15 cellular contexts compared by ENCODE assay signal in genomic region chr2:234911271-234911670, GRCh38.
A peak's percentile ranks its signal among the peaks of the same experiment; 100 is the strongest.
DNase-seq lines count a peak whose midpoint lies in the region; ATAC-seq and TF ChIP-seq lines count a peak whose summit lies in the region.
"Had no signal": no experiment of that assay in that cellular context is flagged by ENCODE, and none has a peak within 500 bp of the region (broad histone marks: within the 10 kb centered on the region; RNA-seq: fewer than 3 reads in every experiment).

No MANE protein-coding gene starts in this region.

- no peak for ATAC-seq in HG02678 (IDR thresholded peaks at IDR 0.05; ENCODE audit: unreplicated experiment)
- no peak for ATAC-seq in activated CD4-positive, CD25-positive, alpha-beta regulatory T cell treated with anti-CD3 and anti-CD28 coated beads, Interleukin-2, amount 50 U/mL, for 24 hours
- ATAC-seq: activated T-cell treated with anti-CD3 and anti-CD28 coated beads, Interleukin-2, amount 50 U/mL, for 4 hours; HepG2 had no signal

- POLR2A ChIA-PET in HEK293T (lab: Yijun Ruan, JAX), result no interaction called here

- DNase-seq in ACHN (peak; percentile 33), HPDE6-E6E7 (ENCODE audit: extremely low spot score) (peak; percentile 60), amniotic stem cell (lab: John Stamatoyannopoulos, UW) (peak; percentile 9), foreskin fibroblast (peak; percentile 70 to 88), KG1 (lab: John Stamatoyannopoulos, UW) (no peak), HEK293T (ENCODE audit: extremely low spot score) (no peak)
- DNase-seq: activated T-cell treated with anti-CD3 and anti-CD28 coated beads, Interleukin-2, amount 50 U/mL, for 4 hours; DND-41; glutamatergic neuron; NCI-H1694 treated with DMSO at 0.1 percent for 48 hours; stimulated activated CD4-positive, alpha-beta T cell treated with anti-CD3 and anti-CD28 coated beads, Interleukin-4, amount 100 ng/mL, for 24 hours had no signal

- CTCF ChIA-PET in HEK293T (lab: Yijun Ruan, JAX), result no interaction called here

- TF ChIP-seq CTCF in foreskin fibroblast (IDR thresholded peaks at IDR 0.05; ENCODE audit: low read depth, low read length), result no peak

- in situ Hi-C loops in ACHN (cut with HindIII; ENCODE audit: low pct_ligation_motif_present, low pct_unique_long_range_greater_than_20kb, low sequenced_read_pairs), result no loop called here

- H3K4me3 ChIP-seq in foreskin fibroblast (ENCODE audit: low read depth in 1 of 2, low read length in 2 of 2), result no peak overlapping the region
- H3K4me3 ChIP-seq: lung had no signal

TF ChIP-seq in HEK293T, 16 proteins besides CTCF, POLR2A, EP300 and RAD21:
- TF ChIP-seq ZNF384 (IDR thresholded peaks at IDR 0.05) (no peak), FOXK2 (IDR thresholded peaks at IDR 0.05) (no peak), SP1 (IDR thresholded peaks at IDR 0.05) (no peak), ARNT (IDR thresholded peaks at IDR 0.05) (no peak), FOXA1 (IDR thresholded peaks at IDR 0.05) (no peak), BHLHE40 (IDR thresholded peaks at IDR 0.05; ENCODE audit: borderline replicate concordance) (no peak), PKNOX1 (IDR thresholded peaks at IDR 0.05) (no peak), L3MBTL2 (conservative IDR thresholded peaks at IDR 0.05) (no peak), SUZ12 (IDR thresholded peaks at IDR 0.05) (no peak), TARDBP (IDR thresholded peaks at IDR 0.05) (no peak), ELF4 (IDR thresholded peaks at IDR 0.05) (no peak), FOXM1 (IDR thresholded peaks at IDR 0.05; ENCODE audit: borderline replicate concordance) (no peak), HDGF (IDR thresholded peaks at IDR 0.05; ENCODE audit: borderline replicate concordance) (no peak), NFRKB (IDR thresholded peaks at IDR 0.05) (no peak), CTBP1 (IDR thresholded peaks at IDR 0.05; ENCODE audit: borderline replicate concordance) (no peak), LEF1 (IDR thresholded peaks at IDR 0.05; ENCODE audit: borderline replicate concordance) (no peak)

Comparison
In these comparisons a context has a peak if more than half of its experiments do, and no peak if none do; other contexts are left out.
1. DNase-seq: peak in ACHN (single experiment), HPDE6-E6E7 (single experiment), amniotic stem cell (single experiment) and foreskin fibroblast (2 of 2); none in KG1 (single experiment) and HEK293T (single experiment).